9 cellular contexts compared by ENCODE assay signal in the genomic region with DNA sequence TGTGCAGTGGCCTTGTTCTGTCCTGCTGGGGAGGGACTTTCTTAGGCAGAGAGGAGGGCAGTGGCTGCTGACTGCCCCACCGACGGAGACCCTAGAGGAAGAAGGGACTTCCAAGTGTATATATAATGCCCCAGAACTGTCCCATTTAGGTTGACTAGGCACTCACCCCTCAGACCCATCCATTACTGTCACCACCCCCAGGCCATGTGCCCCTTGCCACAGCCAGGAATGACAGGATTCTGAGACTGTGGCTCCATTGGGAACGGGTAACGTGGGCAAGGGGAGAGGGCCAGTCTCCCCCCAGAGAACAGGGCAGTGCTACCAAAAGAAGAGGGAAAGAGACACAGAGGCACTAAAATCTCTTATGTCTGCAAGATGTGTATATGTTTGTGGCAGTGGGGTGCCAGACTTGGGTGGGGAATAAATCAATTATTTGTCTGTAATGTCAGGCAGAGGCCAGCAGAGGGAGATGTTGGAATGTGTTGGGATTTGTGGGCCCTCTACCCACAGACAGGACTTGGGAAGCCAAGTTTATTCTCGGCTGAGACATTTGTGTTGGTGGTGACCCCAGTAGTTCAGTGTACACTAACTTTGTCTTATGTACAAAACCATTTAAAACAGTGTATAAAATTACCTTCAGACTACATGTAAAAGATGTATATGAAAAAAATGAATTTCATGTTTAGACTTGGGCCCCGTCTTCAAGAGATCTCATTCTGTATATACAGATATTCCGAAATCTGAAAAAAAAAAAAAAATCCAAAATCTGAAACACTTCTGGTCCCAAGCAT. TPM values are rescaled to one million over a fixed set of nuclear protein-coding genes. Genes with fewer than 3 reads are reported as not detected.
DNase-seq lines count a peak whose midpoint lies in the region; ATAC-seq and TF ChIP-seq lines count a peak whose summit lies in the region.
"Had no signal": no experiment of that assay in that cellular context is flagged by ENCODE, and none has a peak within 500 bp of the region (broad histone marks: within the 10 kb centered on the region; RNA-seq: fewer than 3 reads in every experiment).

No MANE protein-coding gene starts in this region.

- CTCF ChIA-PET in RWPE1 (lab: Yijun Ruan, JAX), result interaction anchor here (0.6 to 1.2 kb wide), 6 partner anchors 16 to 1361 kb away, joined by 3 to 4 read pairs (median 3); no protein-coding TSS in a partner anchor

- H3K36me3 ChIP-seq in lower lobe of right lung (no peaks in the 10 kb centered on the region), transverse colon (no peaks in the 10 kb centered on the region)

- no peak overlapping the region for H3K27ac ChIP-seq in C4-2B
- no peak overlapping the region for H3K27ac ChIP-seq in RWPE1
- H3K27ac ChIP-seq in lower lobe of right lung, result no peak overlapping the region
- peak overlapping the region in 2 of 4 donors; percentile 4 to 39 for H3K27ac ChIP-seq in transverse colon

- peak; percentile 28 for DNase-seq in KG1 (lab: John Stamatoyannopoulos, UW)
- peak; percentile 76 for DNase-seq in RWPE1 (ENCODE audit: low spot score)
- DNase-seq in dermis blood vessel endothelial cell, result peak; percentile 81
- no peak for DNase-seq in lower lobe of right lung
- peak; percentile 56 for DNase-seq in transverse colon
- DNase-seq in T1000 (lab: John Stamatoyannopoulos, UW), result no peak

- H3K4me3 ChIP-seq in GM12875 (ENCODE audit: low read depth, low read length) (no peak overlapping the region), lower lobe of right lung (no peak overlapping the region), transverse colon (no peak overlapping the region)

- 68 to 72% methylated on average over 5 to 7 of the region's 7 CpGs for WGBS in transverse colon (ENCODE audit: low coverage in 1 of 2), 2 donors

- POLR2A ChIA-PET in RWPE1 (lab: Yijun Ruan, JAX; ENCODE audit: low non-redundant PET), result no interaction called here

- peak; percentile 87 for ATAC-seq in lower lobe of right lung

- TF ChIP-seq POLR2A in transverse colon (IDR thresholded peaks at IDR 0.05), result no peak

- H3K4me1 ChIP-seq in lower lobe of right lung, result peaks cover 12% of the 10 kb centered on the region
- peaks cover 4 to 16% (median 6%) of the 10 kb centered on the region in 4 donors for H3K4me1 ChIP-seq in transverse colon

- H3K27me3 ChIP-seq in lower lobe of right lung (ENCODE audit: low read depth) (no peaks in the 10 kb centered on the region), transverse colon (no peaks in the 10 kb centered on the region)

- no peaks in the 10 kb centered on the region for H3K9me3 ChIP-seq in lower lobe of right lung
- no peaks in the 10 kb centered on the region for H3K9me3 ChIP-seq in transverse colon

- TF ChIP-seq EP300 in transverse colon (IDR thresholded peaks at IDR 0.05; ENCODE audit: low read depth), result no peak

- in situ Hi-C loops in transverse colon (cut with MboI; ENCODE audit: low pct_ligation_motif_present in 1 of 4, low pct_unique_long_range_greater_than_20kb in 1 of 4, low sequenced_read_pairs in 3 of 4), result loop anchor here in 3 of 4 donors (5.0 to 25.0 kb wide), 3 partner anchors 60 to 255 kb away; no protein-coding TSS in a partner anchor

- peak; percentile 88 for TF ChIP-seq CTCF in C4-2B (conservative IDR thresholded peaks at IDR 0.05)
- TF ChIP-seq CTCF in GM12875 (IDR thresholded peaks at IDR 0.05; ENCODE audit: borderline replicate concordance, insufficient read depth, low read depth, low read length), result peak; percentile 72
- peak; percentile 86 for TF ChIP-seq CTCF in RWPE1 (conservative IDR thresholded peaks at IDR 0.05; ENCODE audit: low read depth)
- TF ChIP-seq CTCF in lower lobe of right lung (IDR thresholded peaks at IDR 0.05), result peak; percentile 84
- TF ChIP-seq CTCF in transverse colon (IDR thresholded peaks at IDR 0.05), result peak; percentile 74 to 96 (median 80)

- intact Hi-C loops in lower lobe of right lung (cut with DNase I) (loop anchor here (5.0 kb wide), 1 partner anchor 70 kb away; no protein-coding TSS in a partner anchor), transverse colon (cut with DNase I; ENCODE audit: low total_unique reads) (loop anchor here (1.0 to 10.0 kb wide), 2 partner anchors 69 to 247 kb away; no protein-coding TSS in a partner anchor)

RNA-seq across cellular contexts. Expression of gene TMEM37, which starts 24.0 kb away (rescaled TPM):
- total RNA-seq in dermis blood vessel endothelial cell (0.05 and 0.51 TPM in 2 replicates), lower lobe of right lung (21.7 TPM), transverse colon (100 to 1,000 TPM in 3 of 4 donors, 10 to 100 TPM in 1; 18.7 to 210 (median 157) TPM)
- total RNA-seq: T-helper 1 cell treated with Interleukin-12 subunit alpha and Interleukin-12 subunit beta and Interleukin-4 antibody, amounts not matched to agents 30 ng/mL and 1 ng/mL, for 36 hours had no signal

RNA-seq across cellular contexts. Expression of gene DBI, which starts 40.8 kb away (rescaled TPM):
- total RNA-seq in dermis blood vessel endothelial cell (82.2 and 121 TPM in 2 replicates), lower lobe of right lung (172 TPM), transverse colon (100 to 1,000 TPM in 2 of 4 donors, 10 to 100 TPM in 2; 33.8 to 212 (median 149) TPM)

RNA-seq across cellular contexts. Expression of gene C2orf76, which starts 41.0 kb away (rescaled TPM):
- total RNA-seq in dermis blood vessel endothelial cell (12.6 and 14.6 TPM in 2 replicates), lower lobe of right lung (11.6 TPM), transverse colon (10 to 100 TPM in 1 of 4 donors, 1 to 10 TPM in 1, not detected in 2; 2.9 to 11.3 TPM)

Comparison
In these comparisons a context has a peak if more than half of its experiments do, and no peak if none do; other contexts are left out.
1. DNase-seq: peak in KG1 (single experiment), RWPE1 (single experiment), dermis blood vessel endothelial cell (single experiment) and transverse colon (single experiment); none in lower lobe of right lung (single experiment) and T1000 (single experiment).
2. RNA of gene TMEM37, which starts 24.0 kb away (total RNA-seq): 18.7 to 210 TPM in transverse colon and 21.7 TPM in lower lobe of right lung (single experiment); 0.05 to 0.51 TPM in dermis blood vessel endothelial cell; every median in the first group is over 10 times any median in the second.
3. Peak in every context shown above with its lines, with median percentiles within 50 percentile points of each other: CTCF ChIP-seq.